12 cellular contexts compared by ENCODE assay signal in genomic region chrX:46637937-46638336, GRCh38.
DNase-seq lines count a peak whose midpoint lies in the region; ATAC-seq and TF ChIP-seq lines count a peak whose summit lies in the region.
"Had no signal": no experiment of that assay in that cellular context is flagged by ENCODE, and none has a peak within 500 bp of the region (broad histone marks: within the 10 kb centered on the region; RNA-seq: fewer than 3 reads in every experiment).

No MANE protein-coding gene starts in this region.

- ATAC-seq in activated naive CD4-positive, alpha-beta T cell treated with anti-CD3 and anti-CD28 coated beads, Interleukin-2, amount 50 U/mL, for 72 hours: peak; percentile 74 to 86
- ATAC-seq in HG02884 (IDR thresholded peaks at IDR 0.05; ENCODE audit: unreplicated experiment) (peak; percentile 65), SK-N-SH treated with all-trans-retinoic acid at 6 μM for 48 hours (peak; percentile 38; the same call in 1 of the 3 replicates)
- peak; percentile 64 for ATAC-seq in stimulated activated memory B cell treated with anti-CD40 and anti-IgM and Interleukin-4, amounts not matched to agents 10 μg/mL and 1 μg/mL and 100 μg/mL, for 72 hours

- peaks cover 8% of the 10 kb centered on the region for H3K4me1 Mint-ChIP-seq in stimulated activated memory B cell treated with anti-CD40 and anti-IgM and Interleukin-4, amounts not matched to agents 10 μg/mL and 1 μg/mL and 100 μg/mL, for 72 hours

- H3K4me3 Mint-ChIP-seq in stimulated activated memory B cell treated with anti-CD40 and anti-IgM and Interleukin-4, amounts not matched to agents 10 μg/mL and 1 μg/mL and 100 μg/mL, for 72 hours: no peak overlapping the region
- H3K4me3 Mint-ChIP-seq: memory B cell had no signal

- H3K27ac Mint-ChIP-seq in activated naive CD4-positive, alpha-beta T cell treated with anti-CD3 and anti-CD28 coated beads, Interleukin-2, amount 50 U/mL, for 72 hours: no peak overlapping the region
- H3K27ac Mint-ChIP-seq in stimulated activated memory B cell treated with anti-CD40 and anti-IgM and Interleukin-4, amounts not matched to agents 10 μg/mL and 1 μg/mL and 100 μg/mL, for 72 hours: no peak overlapping the region
- H3K27ac Mint-ChIP-seq: memory B cell had no signal

- peaks cover 6 to 10% of the 10 kb centered on the region in 2 donors for H3K36me3 Mint-ChIP-seq in activated naive CD4-positive, alpha-beta T cell treated with anti-CD3 and anti-CD28 coated beads, Interleukin-2, amount 50 U/mL, for 72 hours
- H3K36me3 Mint-ChIP-seq in stimulated activated memory B cell treated with anti-CD40 and anti-IgM and Interleukin-4, amounts not matched to agents 10 μg/mL and 1 μg/mL and 100 μg/mL, for 72 hours: peaks cover 29% of the 10 kb centered on the region

- H3K27me3 Mint-ChIP-seq in stimulated activated memory B cell treated with anti-CD40 and anti-IgM and Interleukin-4, amounts not matched to agents 10 μg/mL and 1 μg/mL and 100 μg/mL, for 72 hours: no peaks in the 10 kb centered on the region
- H3K27me3 Mint-ChIP-seq: memory B cell had no signal

- H3K9me3 Mint-ChIP-seq in activated naive CD4-positive, alpha-beta T cell treated with anti-CD3 and anti-CD28 coated beads, Interleukin-2, amount 50 U/mL, for 72 hours: no peaks in the 10 kb centered on the region
- H3K9me3 Mint-ChIP-seq in stimulated activated memory B cell treated with anti-CD40 and anti-IgM and Interleukin-4, amounts not matched to agents 10 μg/mL and 1 μg/mL and 100 μg/mL, for 72 hours: no peaks in the 10 kb centered on the region
- H3K9me3 Mint-ChIP-seq: memory B cell had no signal

- no peak for DNase-seq in activated naive CD4-positive, alpha-beta T cell treated with anti-CD3 and anti-CD28 coated beads, Interleukin-2, amount 50 U/mL, for 72 hours (ENCODE audit: low spot score in 2 of 2)
- no peak for DNase-seq in activated naive CD4-positive, alpha-beta T cell treated with anti-CD3 and anti-CD28 coated beads, Interleukin-2, amount 50 U/mL, for 16 hours
- DNase-seq in NK-92 (lab: John Stamatoyannopoulos, UW; ENCODE audit: unreplicated experiment) (no peak), NCI-H187 (lab: John Stamatoyannopoulos, UW) (no peak)
- DNase-seq in activated CD8-positive, alpha-beta memory T cell treated with anti-CD3 and anti-CD28 coated beads, Interleukin-2, amount 50 U/mL, for 4 hours: no peak
- DNase-seq: NCI-H748 treated with DMSO at 0.1 percent for 48 hours, small intestine, stomach had no signal

TF ChIP-seq in SK-N-SH treated with all-trans-retinoic acid at 6 μM for 48 hours, 23 proteins besides CTCF, POLR2A, EP300 and RAD21:
- no peak for TF ChIP-seq PATZ1 (CRISPR knock-in tag; IDR thresholded peaks at IDR 0.05; ENCODE audit: borderline replicate concordance)
- 0 out of 2 replicates have a peak, but pooled peaks have one; percentile 16 for TF ChIP-seq ISL1 (CRISPR knock-in tag; IDR thresholded peaks at IDR 0.05)
- no peak for TF ChIP-seq POU6F1 (CRISPR knock-in tag; IDR thresholded peaks at IDR 0.05; ENCODE audit: borderline replicate concordance, low read depth)
